In genomic region chr2:170221317-170222288, GRCh38 we compare ENCODE assay signal across 1 cellular context.
TF ChIP-seq lines count a peak whose summit lies in the region.

No MANE protein-coding gene starts in this region.

TF ChIP-seq in GM12878, 131 proteins besides CTCF, POLR2A, EP300 and RAD21:
- TF ChIP-seq, protein P1, sequence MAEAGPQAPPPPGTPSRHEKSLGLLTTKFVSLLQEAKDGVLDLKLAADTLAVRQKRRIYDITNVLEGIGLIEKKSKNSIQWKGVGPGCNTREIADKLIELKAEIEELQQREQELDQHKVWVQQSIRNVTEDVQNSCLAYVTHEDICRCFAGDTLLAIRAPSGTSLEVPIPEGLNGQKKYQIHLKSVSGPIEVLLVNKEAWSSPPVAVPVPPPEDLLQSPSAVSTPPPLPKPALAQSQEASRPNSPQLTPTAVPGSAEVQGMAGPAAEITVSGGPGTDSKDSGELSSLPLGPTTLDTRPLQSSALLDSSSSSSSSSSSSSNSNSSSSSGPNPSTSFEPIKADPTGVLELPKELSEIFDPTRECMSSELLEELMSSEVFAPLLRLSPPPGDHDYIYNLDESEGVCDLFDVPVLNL (IDR thresholded peaks at IDR 0.05; ENCODE audit: low read depth, low read length) = no peak
- TF ChIP-seq MEF2B (IDR thresholded peaks at IDR 0.05; ENCODE audit: partially characterized antibody, poor library complexity, severe bottlenecking) (no peak), SMAD5 (IDR thresholded peaks at IDR 0.05; ENCODE audit: low read depth) (no peak), ZBED1 (IDR thresholded peaks at IDR 0.05; ENCODE audit: borderline replicate concordance) (no peak), ZZZ3 (IDR thresholded peaks at IDR 0.05; ENCODE audit: control insufficient read depth, insufficient read length, low read depth) (no peak), HDGF (IDR thresholded peaks at IDR 0.05) (no peak), BACH1 (IDR thresholded peaks at IDR 0.05; ENCODE audit: borderline replicate concordance) (no peak), KDM1A (IDR thresholded peaks at IDR 0.05; ENCODE audit: borderline replicate concordance) (no peak), MTA2 (IDR thresholded peaks at IDR 0.05; ENCODE audit: low read depth) (no peak), HDAC6 (IDR thresholded peaks at IDR 0.05; ENCODE audit: unreplicated experiment) (no peak), NR2C1 (IDR thresholded peaks at IDR 0.05) (no peak), YBX1 (IDR thresholded peaks at IDR 0.05) (no peak), FOS (IDR thresholded peaks at IDR 0.05; ENCODE audit: borderline replicate concordance, extremely low read depth, insufficient read length) (no peak), RB1 (IDR thresholded peaks at IDR 0.05; ENCODE audit: borderline replicate concordance) (no peak), NFXL1 (IDR thresholded peaks at IDR 0.05; ENCODE audit: borderline replicate concordance) (no peak), CREM (IDR thresholded peaks at IDR 0.05; ENCODE audit: low read depth) (no peak), GABPA (IDR thresholded peaks at IDR 0.05; ENCODE audit: low read depth) (no peak)
- TF ChIP-seq, protein P2, sequence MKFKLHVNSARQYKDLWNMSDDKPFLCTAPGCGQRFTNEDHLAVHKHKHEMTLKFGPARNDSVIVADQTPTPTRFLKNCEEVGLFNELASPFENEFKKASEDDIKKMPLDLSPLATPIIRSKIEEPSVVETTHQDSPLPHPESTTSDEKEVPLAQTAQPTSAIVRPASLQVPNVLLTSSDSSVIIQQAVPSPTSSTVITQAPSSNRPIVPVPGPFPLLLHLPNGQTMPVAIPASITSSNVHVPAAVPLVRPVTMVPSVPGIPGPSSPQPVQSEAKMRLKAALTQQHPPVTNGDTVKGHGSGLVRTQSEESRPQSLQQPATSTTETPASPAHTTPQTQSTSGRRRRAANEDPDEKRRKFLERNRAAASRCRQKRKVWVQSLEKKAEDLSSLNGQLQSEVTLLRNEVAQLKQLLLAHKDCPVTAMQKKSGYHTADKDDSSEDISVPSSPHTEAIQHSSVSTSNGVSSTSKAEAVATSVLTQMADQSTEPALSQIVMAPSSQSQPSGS (IDR thresholded peaks at IDR 0.05; ENCODE audit: low read length) = no peak
- TF ChIP-seq, protein P3, sequence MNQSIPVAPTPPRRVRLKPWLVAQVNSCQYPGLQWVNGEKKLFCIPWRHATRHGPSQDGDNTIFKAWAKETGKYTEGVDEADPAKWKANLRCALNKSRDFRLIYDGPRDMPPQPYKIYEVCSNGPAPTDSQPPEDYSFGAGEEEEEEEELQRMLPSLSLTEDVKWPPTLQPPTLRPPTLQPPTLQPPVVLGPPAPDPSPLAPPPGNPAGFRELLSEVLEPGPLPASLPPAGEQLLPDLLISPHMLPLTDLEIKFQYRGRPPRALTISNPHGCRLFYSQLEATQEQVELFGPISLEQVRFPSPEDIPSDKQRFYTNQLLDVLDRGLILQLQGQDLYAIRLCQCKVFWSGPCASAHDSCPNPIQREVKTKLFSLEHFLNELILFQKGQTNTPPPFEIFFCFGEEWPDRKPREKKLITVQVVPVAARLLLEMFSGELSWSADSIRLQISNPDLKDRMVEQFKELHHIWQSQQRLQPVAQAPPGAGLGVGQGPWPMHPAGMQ (IDR thresholded peaks at IDR 0.05; ENCODE audit: borderline replicate concordance) = no peak
- TF ChIP-seq, protein P4, sequence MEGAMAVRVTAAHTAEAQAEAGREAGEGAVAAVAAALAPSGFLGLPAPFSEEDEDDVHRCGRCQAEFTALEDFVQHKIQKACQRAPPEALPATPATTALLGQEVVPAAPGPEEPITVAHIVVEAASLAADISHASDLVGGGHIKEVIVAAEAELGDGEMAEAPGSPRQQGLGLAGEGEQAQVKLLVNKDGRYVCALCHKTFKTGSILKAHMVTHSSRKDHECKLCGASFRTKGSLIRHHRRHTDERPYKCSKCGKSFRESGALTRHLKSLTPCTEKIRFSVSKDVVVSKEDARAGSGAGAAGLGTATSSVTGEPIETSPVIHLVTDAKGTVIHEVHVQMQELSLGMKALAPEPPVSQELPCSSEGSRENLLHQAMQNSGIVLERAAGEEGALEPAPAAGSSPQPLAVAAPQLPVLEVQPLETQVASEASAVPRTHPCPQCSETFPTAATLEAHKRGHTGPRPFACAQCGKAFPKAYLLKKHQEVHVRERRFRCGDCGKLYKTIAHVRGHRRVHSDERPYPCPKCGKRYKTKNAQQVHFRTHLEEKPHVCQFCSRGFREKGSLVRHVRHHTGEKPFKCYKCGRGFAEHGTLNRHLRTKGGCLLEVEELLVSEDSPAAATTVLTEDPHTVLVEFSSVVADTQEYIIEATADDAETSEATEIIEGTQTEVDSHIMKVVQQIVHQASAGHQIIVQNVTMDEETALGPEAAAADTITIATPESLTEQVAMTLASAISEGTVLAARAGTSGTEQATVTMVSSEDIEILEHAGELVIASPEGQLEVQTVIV (IDR thresholded peaks at IDR 0.05; ENCODE audit: borderline replicate concordance, partially characterized antibody) = no peak
